Comparison of ENCODE assay signal across 6 cellular contexts in the genomic region with DNA sequence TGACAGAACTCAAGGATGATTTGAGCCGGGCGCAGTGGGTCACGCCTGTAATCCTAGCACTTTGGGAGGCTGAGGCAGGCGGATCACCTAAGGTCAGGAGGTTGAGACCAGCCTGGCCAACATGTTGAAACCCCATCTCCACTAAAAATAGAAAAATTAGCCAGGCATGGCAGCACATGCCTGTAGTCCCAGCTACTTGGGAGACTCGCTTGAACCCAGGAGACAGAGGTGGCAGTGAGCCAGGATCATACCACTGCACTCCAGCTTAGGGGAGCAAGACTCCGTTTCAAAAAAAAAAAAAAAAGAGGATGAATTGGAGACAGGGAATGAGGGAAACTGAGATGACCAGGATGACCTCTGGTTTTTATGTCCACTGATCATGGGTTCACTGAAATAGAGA.
"Had no signal": no experiment of that assay in that cellular context is flagged by ENCODE, and none has a peak within 500 bp of the region (broad histone marks: within the 10 kb centered on the region; RNA-seq: fewer than 3 reads in every experiment).

No MANE protein-coding gene starts in this region.

- DNase-seq: IMR-90, KBM-7, KG1 had no signal

- H3K27ac ChIP-seq: HL-60 had no signal

- ATAC-seq: HepG2 had no signal

- FAIRE-seq: HepG2, HTR-8/SVneo had no signal
